24 cellular contexts compared by ENCODE assay signal in the genomic region with DNA sequence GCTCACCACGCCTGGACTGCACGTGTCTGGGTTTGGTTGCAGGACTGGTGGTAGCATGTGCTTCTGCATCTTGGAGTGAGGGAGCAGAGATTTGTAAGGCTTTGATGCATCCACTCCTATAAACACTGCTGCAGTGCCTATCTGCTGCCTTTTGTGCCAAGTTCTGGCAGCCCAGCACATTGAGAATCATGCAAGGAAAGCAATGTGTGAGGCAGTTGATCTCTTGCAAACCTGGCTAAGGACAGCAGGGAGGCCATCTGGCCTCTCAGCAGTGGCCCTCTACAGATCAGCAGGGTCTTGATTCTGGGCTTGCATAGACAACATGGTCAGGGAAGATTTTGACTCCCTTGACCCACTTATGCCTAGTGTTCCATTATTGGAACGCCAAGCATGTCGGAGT.
"Had no signal": no experiment of that assay in that cellular context is flagged by ENCODE, and none has a peak within 500 bp of the region (broad histone marks: within the 10 kb centered on the region; RNA-seq: fewer than 3 reads in every experiment).

No MANE protein-coding gene starts in this region.

- H3K27ac ChIP-seq: body of pancreas, cardiac muscle cell, colonic mucosa, VCaP had no signal

- DNase-seq: activated CD4-positive, alpha-beta memory T cell treated with anti-CD3 and anti-CD28 coated beads, Interleukin-2, amount 10 ng/mL, durations not matched to agents 7 days and 5 days; activated CD4-positive, alpha-beta T cell treated with anti-CD3 and anti-CD28 coated beads for 1 hour; activated CD4-positive, alpha-beta T cell treated with anti-CD3 and anti-CD28 coated beads for 4 hours; activated CD4-positive, alpha-beta T cell treated with anti-CD3 and anti-CD28 coated beads, Interleukin-2, amount 10 ng/mL, durations not matched to agents 7 days and 5 days; activated CD4-positive, alpha-beta T cell treated with anti-CD3 and anti-CD28 coated beads, Interleukin-2, amount 50 U/mL, for 4 hours; activated CD8-positive, alpha-beta memory T cell treated with anti-CD3 and anti-CD28 coated beads, Interleukin-2, amount 50 U/mL, for 48 hours; activated effector memory CD4-positive, alpha-beta T cell treated with Interleukin-2 at 50 U/mL for 16 hours; activated gamma-delta T cell treated with Interleukin-2 at 50 U/mL for 16 hours; activated naive CD4-positive, alpha-beta T cell treated with anti-CD3 and anti-CD28 coated beads, Interleukin-2, amount 50 U/mL, for 16 hours; activated naive CD4-positive, alpha-beta T cell treated with Interleukin-2 at 50 U/mL for 16 hours; activated T-cell treated with anti-CD3 and anti-CD28 coated beads for 4 hours; activated T-cell treated with anti-CD3 and anti-CD28 coated beads, Interleukin-2, amount 50 U/mL, for 24 hours; amniotic stem cell; aorta; body of pancreas; central memory CD4-positive, alpha-beta T cell; colonic mucosa; effector memory CD4-positive, alpha-beta T cell; endodermal cell; foreskin fibroblast; head of caudate nucleus; T-helper 2 cell had no signal
